ENCODE assay signal across 23 cellular contexts in genomic region chr9:120212853-120213200, GRCh38.
DNase-seq lines count a peak whose midpoint lies in the region; ATAC-seq and TF ChIP-seq lines count a peak whose summit lies in the region.
"Had no signal": no experiment of that assay in that cellular context is flagged by ENCODE, and none has a peak within 500 bp of the region (broad histone marks: within the 10 kb centered on the region; RNA-seq: fewer than 3 reads in every experiment).

No MANE protein-coding gene starts in this region.

- no peak overlapping the region for H3K18ac ChIP-seq in trophoblast cell (ENCODE audit: low read length)

- H3K4me3 ChIP-seq in brain microvascular endothelial cell (ENCODE audit: low read depth, low read length) = no peak overlapping the region
- H3K4me3 ChIP-seq in trophoblast cell (ENCODE audit: low read depth, low read length) = no peak overlapping the region
- H3K4me3 ChIP-seq: HAP-1, neural progenitor cell, thoracic aorta had no signal

- H3K4ac ChIP-seq in trophoblast cell (ENCODE audit: low read depth, low read length) = no peak overlapping the region

- no peak overlapping the region for H4K91ac ChIP-seq in trophoblast cell (ENCODE audit: low read depth, low read length)

- no peaks in the 10 kb centered on the region for H3K4me1 ChIP-seq in trophoblast cell (ENCODE audit: control insufficient read depth in 1 of 2, insufficient read depth in 2 of 2, low read length in 2 of 2)
- H3K4me1 ChIP-seq: foreskin keratinocyte, HAP-1, neural progenitor cell had no signal

- WGBS in trophoblast cell (ENCODE audit: extremely low coverage, insufficient coverage, insufficient read length) = no CpG with 5 or more reads among the region's 5 CpGs

- no peak overlapping the region for H3K27ac ChIP-seq in brain microvascular endothelial cell
- H3K27ac ChIP-seq in trophoblast cell (ENCODE audit: low read depth, low read length) = no peak overlapping the region
- H3K27ac ChIP-seq: foreskin keratinocyte, neural progenitor cell, thoracic aorta had no signal

- ATAC-seq in GM18867 (IDR thresholded peaks at IDR 0.05; ENCODE audit: unreplicated experiment) (peak; percentile 30), GM21423 (IDR thresholded peaks at IDR 0.05; ENCODE audit: unreplicated experiment) (peak; percentile 20), HG02885 (IDR thresholded peaks at IDR 0.05; ENCODE audit: poor library complexity, unreplicated experiment) (peak; percentile 22), HG03571 (IDR thresholded peaks at IDR 0.05; ENCODE audit: unreplicated experiment) (peak; percentile 24)
- ATAC-seq: foreskin keratinocyte, WTC11 had no signal

- in situ Hi-C loops in brain microvascular endothelial cell (cut with HindIII; ENCODE audit: low pct_ligation_motif_present, low sequenced_read_pairs) = no loop called here
- in situ Hi-C loops in GM13977 (cut with MboI; ENCODE audit: low pct_unique_long_range_greater_than_20kb, low sequenced_read_pairs, unreplicated experiment) = no loop called here

- H2BK12ac ChIP-seq in trophoblast cell (ENCODE audit: low read length) = no peak overlapping the region

- no peak overlapping the region for H2BK5ac ChIP-seq in trophoblast cell (ENCODE audit: low read depth, low read length, poor library complexity)

- TF ChIP-seq CTCF in brain microvascular endothelial cell (IDR thresholded peaks at IDR 0.05; ENCODE audit: low read depth, low read length, missing control alignments) (no peak), GM13977 (IDR thresholded peaks at IDR 0.05; ENCODE audit: extremely low read depth, insufficient read depth, missing control alignments) (no peak)

- peaks cover 4% of the 10 kb centered on the region for H3K9me3 ChIP-seq in trophoblast cell (ENCODE audit: insufficient read depth, low read depth, low read length)
- H3K9me3 ChIP-seq: HAP-1, SK-N-SH, thoracic aorta had no signal

- no peaks in the 10 kb centered on the region for H3K79me1 ChIP-seq in trophoblast cell (ENCODE audit: low read length)

- H3K36me3 ChIP-seq in brain microvascular endothelial cell (replicated peaks) (no peaks in the 10 kb centered on the region), trophoblast cell (ENCODE audit: control insufficient read depth in 1 of 2, insufficient read depth in 2 of 2, low read length in 2 of 2) (no peaks in the 10 kb centered on the region)
- H3K36me3 ChIP-seq: HAP-1, neural progenitor cell, thoracic aorta had no signal

- no peak overlapping the region for H4K8ac ChIP-seq in trophoblast cell (ENCODE audit: low read depth, low read length)

- no peak overlapping the region for H3K14ac ChIP-seq in trophoblast cell (ENCODE audit: low read length)

- H2BK120ac ChIP-seq in trophoblast cell (ENCODE audit: insufficient read depth, low read length, poor library complexity) = no peak overlapping the region

- no peak overlapping the region for H3K23ac ChIP-seq in trophoblast cell (ENCODE audit: low read length)

- DNase-seq in AML-193 (lab: John Stamatoyannopoulos, UW) = no peak
- DNase-seq in brain microvascular endothelial cell = no peak
- DNase-seq in trophoblast cell = no peak
- DNase-seq in GM13977 (ENCODE audit: low spot score) = no peak
- DNase-seq: activated CD4-positive, alpha-beta memory T cell treated with anti-CD3 and anti-CD28 coated beads for 36 hours; activated gamma-delta T cell; activated T-cell treated with anti-CD3 and anti-CD28 coated beads for 4 hours; amniotic stem cell; foreskin keratinocyte; hippocampal formation; NCI-H1048; NCI-H1930; NCI-H510A treated with DMSO at 0.1 percent for 48 hours; stimulated activated CD4-positive, alpha-beta T cell treated with anti-CD3 and anti-CD28 coated beads, Interleukin-1b, Interleukin-23, amount 100 ng/mL, for 48 hours had no signal

- no peak overlapping the region for H3K9ac ChIP-seq in trophoblast cell (ENCODE audit: low read length)
- H3K9ac ChIP-seq: neural progenitor cell, SK-N-SH had no signal

- no peak overlapping the region for H3K4me2 ChIP-seq in trophoblast cell (ENCODE audit: low read length)
- H3K4me2 ChIP-seq: neural progenitor cell, SK-N-SH had no signal

- no peak overlapping the region for H4K12ac ChIP-seq in trophoblast cell (ENCODE audit: low read depth, low read length)

- no peaks in the 10 kb centered on the region for H3K79me2 ChIP-seq in trophoblast cell (ENCODE audit: control insufficient read depth, insufficient read depth, low read length, poor library complexity)

- no peak overlapping the region for H2AK5ac ChIP-seq in trophoblast cell (ENCODE audit: low read length)

- H2AFZ ChIP-seq in trophoblast cell (ENCODE audit: insufficient read depth, low read length, poor library complexity) = no peak overlapping the region
- H2AFZ ChIP-seq: neural progenitor cell had no signal

- H3K27me3 ChIP-seq in brain microvascular endothelial cell (replicated peaks) (no peaks in the 10 kb centered on the region), trophoblast cell (ENCODE audit: insufficient read depth, low read length) (no peaks in the 10 kb centered on the region)
- H3K27me3 ChIP-seq: foreskin keratinocyte, neural progenitor cell had no signal
